In the genomic region with DNA sequence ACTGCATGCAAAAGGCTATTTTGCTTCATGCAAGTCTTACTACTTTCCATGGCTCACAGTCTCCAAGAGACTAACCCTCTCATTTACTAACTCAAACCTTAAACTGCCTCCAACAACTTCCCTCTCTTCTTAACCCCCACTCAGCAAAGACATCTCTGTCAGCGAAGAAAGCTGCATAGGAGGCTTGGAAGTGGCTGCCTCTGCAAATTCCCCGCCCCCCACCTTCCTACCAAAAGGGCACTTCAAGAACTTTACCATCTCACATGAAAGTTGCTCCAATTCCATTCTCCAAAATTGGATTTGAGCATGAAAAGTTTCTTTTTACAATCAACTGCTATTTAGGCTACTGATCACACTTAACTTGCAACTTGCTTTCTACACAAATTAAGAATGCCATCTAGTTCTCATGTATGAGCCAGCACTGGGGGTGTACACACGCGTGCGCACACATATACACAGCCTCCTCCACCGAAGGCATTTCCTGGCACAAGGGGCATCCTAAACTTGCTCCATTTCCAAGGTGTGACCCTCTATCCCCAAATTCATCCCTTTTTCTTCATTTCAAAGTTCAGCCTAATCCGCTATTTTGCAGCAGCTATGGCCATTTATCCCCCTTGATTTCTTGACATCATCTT, we compare ENCODE assay signal across 8 cellular contexts. TPM values are rescaled to one million over a fixed set of nuclear protein-coding genes. Genes with fewer than 3 reads are reported as not detected.
A peak's percentile ranks its signal among the peaks of the same experiment; 100 is the strongest.
DNase-seq lines count a peak whose midpoint lies in the region; ATAC-seq and TF ChIP-seq lines count a peak whose summit lies in the region.

No MANE protein-coding gene starts in this region.

- peaks cover 71% of the 10 kb centered on the region for H3K79me2 ChIP-seq in neural progenitor cell (ENCODE audit: low read depth)

- H2AFZ ChIP-seq in neural progenitor cell (replicated peaks) = no peak overlapping the region

- H3K9me3 Mint-ChIP-seq in CD4-positive, CD25-positive, alpha-beta regulatory T cell = no peaks in the 10 kb centered on the region
- H3K9me3 Mint-ChIP-seq in neural progenitor cell = no peaks in the 10 kb centered on the region

- H3K9ac ChIP-seq in NT2/D1 (ENCODE audit: insufficient read length, low read depth) (peak overlapping the region; percentile 93), endocrine pancreas (ENCODE audit: control insufficient read depth, insufficient read depth, low read length) (peak overlapping the region; percentile 98), neural progenitor cell (no peak overlapping the region)

- peaks cover 59 to 77% (median 68%) of the 10 kb centered on the region in 4 donors for H3K4me1 Mint-ChIP-seq in CD4-positive, CD25-positive, alpha-beta regulatory T cell
- H3K4me1 Mint-ChIP-seq in neural progenitor cell = peaks cover 40% of the 10 kb centered on the region

- peak in 1 of 3 donors; percentile 14 for DNase-seq in CD4-positive, CD25-positive, alpha-beta regulatory T cell
- DNase-seq in NT2/D1 (ENCODE audit: low read depth, low spot score) (no peak), neural progenitor cell (ENCODE audit: low spot score) (peak; percentile 42), NCI-H1092 treated with DMSO at 0.1 percent for 48 hours (lab: John Stamatoyannopoulos, UW) (no peak), DMS114 treated with DMSO at 0.1 percent for 48 hours (lab: John Stamatoyannopoulos, UW; ENCODE audit: unreplicated experiment) (no peak)

- peaks cover 52% of the 10 kb centered on the region for H4K20me1 ChIP-seq in neural progenitor cell (ENCODE audit: low read depth)

- no peak for TF ChIP-seq CTCF in neural progenitor cell (IDR thresholded peaks at IDR 0.05)

- peak overlapping the region; percentile 93 to 98 (median 96) for H3K4me3 Mint-ChIP-seq in CD4-positive, CD25-positive, alpha-beta regulatory T cell
- H3K4me3 Mint-ChIP-seq in neural progenitor cell = peak overlapping the region; percentile 100

- H3K36me3 ChIP-seq in CD4-positive, CD25-positive, alpha-beta regulatory T cell (ENCODE audit: control insufficient read depth, insufficient read depth, low read length) = peaks cover 8% of the 10 kb centered on the region
- peaks cover 12% of the 10 kb centered on the region for H3K36me3 ChIP-seq in NT2/D1 (ENCODE audit: insufficient read depth, insufficient read length, low read length)
- H3K36me3 ChIP-seq in endocrine pancreas (ENCODE audit: control insufficient read depth, insufficient read depth, low read length) = no peaks in the 10 kb centered on the region
- no peaks in the 10 kb centered on the region for H3K36me3 ChIP-seq in neural progenitor cell

- peaks cover 32% of the 10 kb centered on the region for H3F3A ChIP-seq in neural progenitor cell (ENCODE audit: low read depth)

- ATAC-seq in CD4-positive, CD25-positive, alpha-beta regulatory T cell (ENCODE audit: low read depth in 2 of 2) = no peak
- ATAC-seq in HG03354 (IDR thresholded peaks at IDR 0.05; ENCODE audit: poor library complexity, severe bottlenecking, unreplicated experiment) (no peak), GM21423 (IDR thresholded peaks at IDR 0.05; ENCODE audit: unreplicated experiment) (no peak)

- H3K27ac Mint-ChIP-seq in CD4-positive, CD25-positive, alpha-beta regulatory T cell = peak overlapping the region; percentile 88 to 99 (median 89)
- H3K27ac Mint-ChIP-seq in neural progenitor cell = peak overlapping the region; percentile 95

- H3K4me1 ChIP-seq in CD4-positive, CD25-positive, alpha-beta regulatory T cell (ENCODE audit: control insufficient read depth, insufficient read depth, low read length, poor library complexity, severe bottlenecking) = peaks cover 55% of the 10 kb centered on the region
- H3K4me1 ChIP-seq in NT2/D1 (ENCODE audit: insufficient read depth, insufficient read length) (no peaks in the 10 kb centered on the region), endocrine pancreas (ENCODE audit: control insufficient read depth, insufficient read depth, low read length) (peaks cover 20% of the 10 kb centered on the region), neural progenitor cell (peaks cover 34% of the 10 kb centered on the region)

- H3K27ac ChIP-seq in CD4-positive, CD25-positive, alpha-beta regulatory T cell (ENCODE audit: insufficient read depth, low read length, poor library complexity, severe bottlenecking) = peak overlapping the region; percentile 7
- no peak overlapping the region for H3K27ac ChIP-seq in neural progenitor cell

- peaks cover 7% of the 10 kb centered on the region for H3K36me3 Mint-ChIP-seq in CD4-positive, CD25-positive, alpha-beta regulatory T cell
- peaks cover 6% of the 10 kb centered on the region for H3K36me3 Mint-ChIP-seq in neural progenitor cell

- no peaks in the 10 kb centered on the region for H3K27me3 Mint-ChIP-seq in CD4-positive, CD25-positive, alpha-beta regulatory T cell
- H3K27me3 Mint-ChIP-seq in neural progenitor cell (ENCODE audit: insufficient read depth, low read depth) = peaks cover 5% of the 10 kb centered on the region

- H3K9me3 ChIP-seq in CD4-positive, CD25-positive, alpha-beta regulatory T cell (ENCODE audit: control insufficient read depth in 2 of 2, low read length in 2 of 2) = no peaks in the 10 kb centered on the region
- H3K9me3 ChIP-seq in NT2/D1 (ENCODE audit: insufficient read depth, low read length) = no peaks in the 10 kb centered on the region
- H3K9me3 ChIP-seq in endocrine pancreas (ENCODE audit: control insufficient read depth, low read length) = no peaks in the 10 kb centered on the region
- H3K9me3 ChIP-seq in neural progenitor cell (ENCODE audit: low read depth) = no peaks in the 10 kb centered on the region

- peak overlapping the region; percentile 72 for H3K4me3 ChIP-seq in CD4-positive, CD25-positive, alpha-beta regulatory T cell (ENCODE audit: low read depth, low read length)
- H3K4me3 ChIP-seq in NT2/D1 (ENCODE audit: insufficient read length, low read depth) (peak overlapping the region; percentile 90), endocrine pancreas (ENCODE audit: control insufficient read depth, insufficient read depth, low read length) (peak overlapping the region; percentile 73), neural progenitor cell (peak overlapping the region; percentile 89)

- H3K4me2 ChIP-seq in neural progenitor cell = peak overlapping the region; percentile 83

- no peaks in the 10 kb centered on the region for H3K27me3 ChIP-seq in CD4-positive, CD25-positive, alpha-beta regulatory T cell (ENCODE audit: control insufficient read depth, insufficient read depth, low read length)
- H3K27me3 ChIP-seq in NT2/D1 (ENCODE audit: insufficient read depth, insufficient read length) (no peaks in the 10 kb centered on the region), endocrine pancreas (ENCODE audit: control insufficient read depth, insufficient read depth, low read length) (no peaks in the 10 kb centered on the region), neural progenitor cell (no peaks in the 10 kb centered on the region)

RNA-seq across cellular contexts. Expression of a gene that starts 1.8 kb away (rescaled TPM):
- total RNA-seq in CD4-positive, CD25-positive, alpha-beta regulatory T cell = 24.8 TPM
- 1 to 10 TPM; 4.4 to 5.1 (median 4.8) TPM for polyA plus RNA-seq in CD4-positive, CD25-positive, alpha-beta regulatory T cell
- 23.1 and 29.4 TPM in 2 replicates for total RNA-seq in neural progenitor cell (ENCODE audit: low replicate concordance)
